Comparison of ENCODE assay signal across 27 cellular contexts in genomic region chr5:64340293-64340692, GRCh38.
"Had no signal": no experiment of that assay in that cellular context is flagged by ENCODE, and none has a peak within 500 bp of the region (broad histone marks: within the 10 kb centered on the region; RNA-seq: fewer than 3 reads in every experiment).

No MANE protein-coding gene starts in this region.

- H3K27me3 ChIP-seq: pancreas, stomach, testis, thyroid gland, transverse colon, upper lobe of right lung had no signal

- FAIRE-seq: pancreas, urothelium cell line had no signal

- H3K4me3 Mint-ChIP-seq: memory B cell; naive thymus-derived CD8-positive, alpha-beta T cell; nephron; neural crest cell; stimulated activated naive B cell treated with anti-CD40 and anti-IgM and Interleukin-4, amounts not matched to agents 10 μg/mL and 1 μg/mL and 100 μg/mL, for 72 hours had no signal

- DNase-seq: hippocampal formation; left ventricle myocardium inferior; naive thymus-derived CD8-positive, alpha-beta T cell; nucleus accumbens; pancreas; posterior cingulate gyrus; retina; right cardiac atrium; stimulated activated CD4-positive, alpha-beta T cell treated with anti-CD3 and anti-CD28 coated beads, Interleukin-12 subunit alpha, Interleukin-12 subunit beta, amount 100 ng/mL, for 4 hours; stimulated activated CD4-positive, alpha-beta T cell treated with anti-CD3 and anti-CD28 coated beads, Interleukin-15, amount 100 ng/mL, for 24 hours; stimulated activated CD4-positive, alpha-beta T cell treated with anti-CD3 and anti-CD28 coated beads, Interleukin-2, amount 100 ng/mL, for 24 hours; stimulated activated CD4-positive, alpha-beta T cell treated with anti-CD3 and anti-CD28 coated beads, Interleukin-4, amount 100 ng/mL, for 1 hour; stimulated activated naive B cell treated with anti-CD40 and anti-IgM and Interleukin-4, amounts not matched to agents 10 μg/mL and 1 μg/mL and 100 μg/mL, for 72 hours; stimulated activated naive CD8-positive, alpha-beta T cell treated with anti-CD3 and anti-CD28 coated beads, Interleukin-15, Interleukin-2, amounts not matched to agents 100 U/mL and 50 U/mL, for 24 hours; stomach; testis; thyroid gland; transverse colon; upper lobe of right lung had no signal

- H3K27ac Mint-ChIP-seq: memory B cell; naive thymus-derived CD8-positive, alpha-beta T cell; nephron; stimulated activated naive B cell treated with anti-CD40 and anti-IgM and Interleukin-4, amounts not matched to agents 10 μg/mL and 1 μg/mL and 100 μg/mL, for 72 hours had no signal

- H3K27ac ChIP-seq: left ventricle myocardium inferior, pancreas, prostate gland, skin epidermis, stomach, testis, thyroid gland, transverse colon, upper lobe of right lung had no signal

- H3K36me3 ChIP-seq: left ventricle myocardium inferior, pancreas, prostate gland, stomach, thyroid gland, transverse colon, upper lobe of right lung had no signal

- H3K4me3 ChIP-seq: left ventricle myocardium inferior, lung, pancreas, prostate gland, skin epidermis, stomach, testis, thyroid gland, transverse colon, upper lobe of right lung had no signal

- ATAC-seq: naive thymus-derived CD8-positive, alpha-beta T cell; pancreas; right cardiac atrium; sciatic nerve; stimulated activated naive B cell treated with anti-CD40 and anti-IgM and Interleukin-4, amounts not matched to agents 10 μg/mL and 1 μg/mL and 100 μg/mL, for 72 hours; stimulated activated naive CD8-positive, alpha-beta T cell treated with anti-CD3 and anti-CD28 coated beads, Interleukin-15, Interleukin-2, amounts not matched to agents 100 U/mL and 50 U/mL, for 24 hours; upper lobe of right lung had no signal

- H3K36me3 Mint-ChIP-seq: memory B cell; naive thymus-derived CD8-positive, alpha-beta T cell; stimulated activated naive B cell treated with anti-CD40 and anti-IgM and Interleukin-4, amounts not matched to agents 10 μg/mL and 1 μg/mL and 100 μg/mL, for 72 hours had no signal

- H3K9me3 Mint-ChIP-seq: memory B cell had no signal

- H3K4me1 ChIP-seq: left ventricle myocardium inferior, pancreas, prostate gland, stomach, testis, thyroid gland, transverse colon, upper lobe of right lung had no signal

- H3K4me1 Mint-ChIP-seq: memory B cell; naive thymus-derived CD8-positive, alpha-beta T cell; nephron; neural crest cell; stimulated activated naive B cell treated with anti-CD40 and anti-IgM and Interleukin-4, amounts not matched to agents 10 μg/mL and 1 μg/mL and 100 μg/mL, for 72 hours had no signal

- H3K27me3 Mint-ChIP-seq: memory B cell; naive thymus-derived CD8-positive, alpha-beta T cell; stimulated activated naive B cell treated with anti-CD40 and anti-IgM and Interleukin-4, amounts not matched to agents 10 μg/mL and 1 μg/mL and 100 μg/mL, for 72 hours had no signal
